9 cellular contexts compared by ENCODE assay signal in the genomic region with DNA sequence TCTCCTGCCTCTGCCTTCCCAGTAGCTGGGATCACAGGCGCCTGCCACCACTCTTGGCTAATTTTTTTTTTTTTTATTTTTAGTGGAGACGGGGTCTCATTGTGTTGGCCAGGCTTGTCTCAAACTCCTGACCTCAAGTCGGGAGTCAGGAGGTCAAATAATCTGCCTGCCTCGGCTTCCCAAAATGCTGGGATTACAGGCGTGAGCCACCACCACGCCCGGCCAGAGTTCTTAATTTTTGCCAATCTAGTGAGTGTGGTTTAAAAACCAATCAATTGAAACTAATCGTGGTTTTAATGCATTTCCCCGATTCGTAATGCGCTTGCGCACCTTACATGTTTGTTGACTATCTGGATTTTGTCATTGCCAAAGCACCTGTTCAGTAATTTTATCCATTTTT. TPM values are rescaled to one million over a fixed set of nuclear protein-coding genes. Genes with fewer than 3 reads are reported as not detected.
DNase-seq lines count a peak whose midpoint lies in the region; ATAC-seq and TF ChIP-seq lines count a peak whose summit lies in the region.
"Had no signal": no experiment of that assay in that cellular context is flagged by ENCODE, and none has a peak within 500 bp of the region (broad histone marks: within the 10 kb centered on the region; RNA-seq: fewer than 3 reads in every experiment).

No MANE protein-coding gene starts in this region.

- peak overlapping the region; percentile 93 for H3K4me3 Mint-ChIP-seq in natural killer cell treated with Interleukin-12 subunit alpha and Interleukin-12 subunit beta and Interleukin-15 and Interleukin-18, amount 100 ng/mL, for 72 hours

- H3K27me3 ChIP-seq in BJ (ENCODE audit: control insufficient read depth, insufficient read depth, low read length) (no peaks in the 10 kb centered on the region), colonic mucosa (no peaks in the 10 kb centered on the region)

- peak overlapping the region in 1 of 2 donors; percentile 96 for H3K9ac ChIP-seq in colonic mucosa (ENCODE audit: low read depth in 2 of 2, low read length in 2 of 2)

- no peak for TF ChIP-seq POLR2A in erythroblast (IDR thresholded peaks at IDR 0.05; ENCODE audit: low read length)

- POLR2A ChIA-PET in BJ (lab: Charles Lee) = no interaction called here

- CTCF ChIA-PET in BJ (lab: Yijun Ruan, JAX) = no interaction called here

- H3K27ac ChIP-seq in KOPT-K1 (ENCODE audit: low read depth, low read length, poor library complexity, severe bottlenecking) = peak overlapping the region; percentile 82
- H3K27ac ChIP-seq in colonic mucosa = peak overlapping the region; percentile 78

- DNase-seq in BJ (ENCODE audit: low read depth) (no peak), colonic mucosa (peak; percentile 23), erythroblast (lab: John Stamatoyannopoulos, UW) (no peak), NAMALWA (ENCODE audit: low spot score) (no peak), NCI-H2107 (lab: John Stamatoyannopoulos, UW) (no peak), COLO668 (lab: John Stamatoyannopoulos, UW; ENCODE audit: unreplicated experiment) (no peak)
- no peak for DNase-seq in natural killer cell treated with Interleukin-12 subunit alpha and Interleukin-12 subunit beta and Interleukin-15 and Interleukin-18, amount 100 ng/mL, for 72 hours (ENCODE audit: low spot score)

- no peaks in the 10 kb centered on the region for H3K9me3 ChIP-seq in KOPT-K1 (ENCODE audit: insufficient read depth, low read length, poor library complexity, severe bottlenecking)
- no peaks in the 10 kb centered on the region for H3K9me3 ChIP-seq in colonic mucosa
- H3K9me3 ChIP-seq: adrenal gland had no signal

- peaks cover 8% of the 10 kb centered on the region for H3K4me1 ChIP-seq in colonic mucosa

- peaks cover 28 to 37% of the 10 kb centered on the region in 2 donors for H3K4me1 Mint-ChIP-seq in natural killer cell treated with Interleukin-12 subunit alpha and Interleukin-12 subunit beta and Interleukin-15 and Interleukin-18, amount 100 ng/mL, for 72 hours (ENCODE audit: low read depth in 2 of 2)

- H3K36me3 Mint-ChIP-seq in natural killer cell treated with Interleukin-12 subunit alpha and Interleukin-12 subunit beta and Interleukin-15 and Interleukin-18, amount 100 ng/mL, for 72 hours = peaks cover 19% of the 10 kb centered on the region

- H3K27me3 Mint-ChIP-seq in natural killer cell treated with Interleukin-12 subunit alpha and Interleukin-12 subunit beta and Interleukin-15 and Interleukin-18, amount 100 ng/mL, for 72 hours = peaks cover 0 to 4% of the 10 kb centered on the region in 2 donors

- no peaks in the 10 kb centered on the region for H3K9me3 Mint-ChIP-seq in natural killer cell treated with Interleukin-12 subunit alpha and Interleukin-12 subunit beta and Interleukin-15 and Interleukin-18, amount 100 ng/mL, for 72 hours

- H3K27ac Mint-ChIP-seq in natural killer cell treated with Interleukin-12 subunit alpha and Interleukin-12 subunit beta and Interleukin-15 and Interleukin-18, amount 100 ng/mL, for 72 hours = peak overlapping the region; percentile 85 to 91

- H3K4me3 ChIP-seq in BJ (ENCODE audit: low read depth, low read length) = peak overlapping the region; percentile 56
- H3K4me3 ChIP-seq in colonic mucosa = peak overlapping the region; percentile 93

- intact Hi-C loops in colonic mucosa (cut with DNase I) = loop anchor here (10.0 kb wide), 1 partner anchor 195 kb away; no protein-coding TSS in a partner anchor

- H3K36me3 ChIP-seq in BJ (ENCODE audit: control insufficient read depth, insufficient read depth, low read length) (peaks cover 1% of the 10 kb centered on the region; the same call in 1 of the 2 replicates), KOPT-K1 (ENCODE audit: insufficient read depth, low read length) (peaks cover 22% of the 10 kb centered on the region), colonic mucosa (no peaks in the 10 kb centered on the region)
- H3K36me3 ChIP-seq: adrenal gland had no signal

- no peak for TF ChIP-seq CTCF in BJ (IDR thresholded peaks at IDR 0.05; ENCODE audit: insufficient read depth, low read depth, low read length)
- TF ChIP-seq CTCF in colonic mucosa (IDR thresholded peaks at IDR 0.05) = no peak

- no peak for ATAC-seq in natural killer cell treated with Interleukin-12 subunit alpha and Interleukin-12 subunit beta and Interleukin-15 and Interleukin-18, amount 100 ng/mL, for 72 hours

RNA-seq across cellular contexts. Expression of gene SAP18, which starts 0.5 kb away (rescaled TPM):
- polyA plus RNA-seq in BJ (2011; rRNA removed) = 21.0 and 60.7 TPM in 2 replicates
- polyA minus RNA-seq in BJ (2011; rRNA and poly(A)+ RNA removed) = 4.5 and 6.9 TPM in 2 replicates
- total RNA-seq in colonic mucosa = 100 to 1,000 TPM; 220 to 251 TPM
- 100 to 1,000 TPM; 178 to 245 TPM for total RNA-seq in natural killer cell treated with Interleukin-12 subunit alpha and Interleukin-12 subunit beta and Interleukin-15 and Interleukin-18, amount 100 ng/mL, for 72 hours

RNA-seq across cellular contexts. Expression of gene SKA3, which starts 37.0 kb away (rescaled TPM):
- polyA plus RNA-seq in BJ (2011; rRNA removed) = 5.9 and 9.7 TPM in 2 replicates
- 5.3 and 6.3 TPM in 2 replicates for polyA minus RNA-seq in BJ (2011; rRNA and poly(A)+ RNA removed)
- 10 to 100 TPM in 1 of 2 donors, 1 to 10 TPM in 1; 6.2 to 18.1 TPM for total RNA-seq in colonic mucosa
- 10 to 100 TPM; 18.1 to 31.1 TPM for total RNA-seq in natural killer cell treated with Interleukin-12 subunit alpha and Interleukin-12 subunit beta and Interleukin-15 and Interleukin-18, amount 100 ng/mL, for 72 hours

RNA-seq across cellular contexts. Expression of gene MRPL57, which starts 37.1 kb away (rescaled TPM):
- 12.0 and 17.2 TPM in 2 replicates for polyA plus RNA-seq in BJ (2011; rRNA removed)
- polyA minus RNA-seq in BJ (2011; rRNA and poly(A)+ RNA removed) = 2.1 and 2.6 TPM in 2 replicates
- total RNA-seq in colonic mucosa = 10 to 100 TPM; 18.3 to 25.2 TPM
- 10 to 100 TPM; 17.3 to 23.8 TPM for total RNA-seq in natural killer cell treated with Interleukin-12 subunit alpha and Interleukin-12 subunit beta and Interleukin-15 and Interleukin-18, amount 100 ng/mL, for 72 hours
